27 cellular contexts compared by ENCODE assay signal in the genomic region with DNA sequence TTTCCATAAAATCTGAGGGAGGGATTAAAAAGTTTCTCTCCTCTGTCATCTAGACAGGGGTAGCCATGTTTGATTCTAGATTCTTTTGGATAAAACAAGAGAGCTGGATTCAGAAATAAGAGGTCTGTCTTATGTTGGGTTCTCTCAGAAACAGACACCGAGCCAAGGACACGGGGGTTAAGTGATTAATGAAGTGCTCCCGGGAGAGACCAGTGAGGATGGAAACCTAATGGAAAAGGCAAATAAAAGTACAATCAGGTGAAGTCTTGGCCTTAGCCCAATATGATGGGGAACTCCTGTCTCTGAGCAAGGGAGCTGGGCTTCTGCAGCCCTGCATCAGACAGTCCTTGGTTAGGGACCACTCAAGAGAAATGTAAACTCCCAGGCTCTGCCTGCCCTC.
"Had no signal": no experiment of that assay in that cellular context is flagged by ENCODE, and none has a peak within 500 bp of the region (broad histone marks: within the 10 kb centered on the region; RNA-seq: fewer than 3 reads in every experiment).

No MANE protein-coding gene starts in this region.

- H3K27me3 ChIP-seq: suprapubic skin, testis, thyroid gland, tibial artery, tibial nerve, transverse colon, upper lobe of left lung, uterus, vagina had no signal

- H3K4me1 ChIP-seq: stomach, testis, transverse colon, upper lobe of left lung, upper lobe of right lung, uterus, vagina had no signal

- H3K9me3 ChIP-seq: stomach, suprapubic skin, testis, thoracic aorta, thyroid gland, tibial artery, tibial nerve, transverse colon, upper lobe of left lung, upper lobe of right lung, uterus, vagina had no signal

- H3K27ac ChIP-seq: stomach, suprapubic skin, testis, thoracic aorta, thyroid gland, tibial artery, tibial nerve, transverse colon, upper lobe of left lung, upper lobe of right lung, uterus, vagina had no signal

- H3K4me3 Mint-ChIP-seq: stimulated activated effector memory CD8-positive, alpha-beta T cell treated with anti-CD3 and anti-CD28 coated beads, Interleukin-12 subunit alpha, Interleukin-12 subunit beta, amount 100 ng/mL, for 72 hours; stimulated activated memory B cell treated with anti-CD40 and anti-IgM and Interleukin-4, amounts not matched to agents 10 μg/mL and 1 μg/mL and 100 μg/mL, for 72 hours; stimulated activated naive B cell treated with anti-CD40 and anti-IgM and Interleukin-4, amounts not matched to agents 10 μg/mL and 1 μg/mL and 100 μg/mL, for 72 hours; stimulated activated naive CD8-positive, alpha-beta T cell treated with anti-CD3 and anti-CD28 coated beads, Interleukin-15, amount 100 ng/mL, for 72 hours; stimulated activated naive CD8-positive, alpha-beta T cell treated with anti-CD3 and anti-CD28 coated beads, Interleukin-15, Interleukin-2, amounts not matched to agents 100 ng/mL and 50 ng/mL, for 24 hours had no signal

- H3K4me3 ChIP-seq: stomach, suprapubic skin, testis, thoracic aorta, thyroid gland, tibial artery, tibial nerve, transverse colon, upper lobe of left lung, upper lobe of right lung, uterus, vagina had no signal

- H3K36me3 ChIP-seq: stomach, suprapubic skin, thoracic aorta, thyroid gland, tibial artery, tibial nerve, transverse colon, upper lobe of left lung, upper lobe of right lung, uterus, vagina had no signal

- H3K27me3 Mint-ChIP-seq: stimulated activated memory B cell treated with anti-CD40 and anti-IgM and Interleukin-4, amounts not matched to agents 10 μg/mL and 1 μg/mL and 100 μg/mL, for 72 hours had no signal

- H3K9me3 Mint-ChIP-seq: stimulated activated effector memory CD8-positive, alpha-beta T cell treated with anti-CD3 and anti-CD28 coated beads, Interleukin-12 subunit alpha, Interleukin-12 subunit beta, amount 100 ng/mL, for 72 hours; stimulated activated memory B cell treated with anti-CD40 and anti-IgM and Interleukin-4, amounts not matched to agents 10 μg/mL and 1 μg/mL and 100 μg/mL, for 72 hours; stimulated activated naive B cell treated with anti-CD40 and anti-IgM and Interleukin-4, amounts not matched to agents 10 μg/mL and 1 μg/mL and 100 μg/mL, for 72 hours; stimulated activated naive CD8-positive, alpha-beta T cell treated with anti-CD3 and anti-CD28 coated beads, Interleukin-15, amount 100 ng/mL, for 72 hours; stimulated activated naive CD8-positive, alpha-beta T cell treated with anti-CD3 and anti-CD28 coated beads, Interleukin-15, Interleukin-2, amounts not matched to agents 100 ng/mL and 50 ng/mL, for 24 hours had no signal

- H3K4me1 Mint-ChIP-seq: stimulated activated effector memory CD8-positive, alpha-beta T cell treated with anti-CD3 and anti-CD28 coated beads, Interleukin-12 subunit alpha, Interleukin-12 subunit beta, amount 100 ng/mL, for 72 hours; stimulated activated memory B cell treated with anti-CD40 and anti-IgM and Interleukin-4, amounts not matched to agents 10 μg/mL and 1 μg/mL and 100 μg/mL, for 72 hours; stimulated activated naive B cell treated with anti-CD40 and anti-IgM and Interleukin-4, amounts not matched to agents 10 μg/mL and 1 μg/mL and 100 μg/mL, for 72 hours; stimulated activated naive CD8-positive, alpha-beta T cell treated with anti-CD3 and anti-CD28 coated beads, Interleukin-15, amount 100 ng/mL, for 72 hours had no signal

- ATAC-seq: stimulated activated effector memory CD8-positive, alpha-beta T cell treated with anti-CD3 and anti-CD28 coated beads, Interleukin-12 subunit alpha, Interleukin-12 subunit beta, amount 100 ng/mL, for 72 hours; stimulated activated memory B cell treated with anti-CD40 and anti-IgM and Interleukin-4, amounts not matched to agents 10 μg/mL and 1 μg/mL and 100 μg/mL, for 72 hours; stimulated activated naive B cell treated with anti-CD40 and anti-IgM and Interleukin-4, amounts not matched to agents 10 μg/mL and 1 μg/mL and 100 μg/mL, for 72 hours; stimulated activated naive CD8-positive, alpha-beta T cell treated with anti-CD3 and anti-CD28 coated beads, Interleukin-15, amount 100 ng/mL, for 72 hours; stimulated activated naive CD8-positive, alpha-beta T cell treated with anti-CD3 and anti-CD28 coated beads, Interleukin-15, Interleukin-2, amounts not matched to agents 100 U/mL and 50 U/mL, for 24 hours; upper lobe of right lung had no signal

- H3K36me3 Mint-ChIP-seq: stimulated activated effector memory CD8-positive, alpha-beta T cell treated with anti-CD3 and anti-CD28 coated beads, Interleukin-12 subunit alpha, Interleukin-12 subunit beta, amount 100 ng/mL, for 72 hours; stimulated activated memory B cell treated with anti-CD40 and anti-IgM and Interleukin-4, amounts not matched to agents 10 μg/mL and 1 μg/mL and 100 μg/mL, for 72 hours; stimulated activated naive B cell treated with anti-CD40 and anti-IgM and Interleukin-4, amounts not matched to agents 10 μg/mL and 1 μg/mL and 100 μg/mL, for 72 hours had no signal

- H3K27ac Mint-ChIP-seq: stimulated activated effector memory CD8-positive, alpha-beta T cell treated with anti-CD3 and anti-CD28 coated beads, Interleukin-12 subunit alpha, Interleukin-12 subunit beta, amount 100 ng/mL, for 72 hours; stimulated activated memory B cell treated with anti-CD40 and anti-IgM and Interleukin-4, amounts not matched to agents 10 μg/mL and 1 μg/mL and 100 μg/mL, for 72 hours; stimulated activated naive B cell treated with anti-CD40 and anti-IgM and Interleukin-4, amounts not matched to agents 10 μg/mL and 1 μg/mL and 100 μg/mL, for 72 hours; stimulated activated naive CD8-positive, alpha-beta T cell treated with anti-CD3 and anti-CD28 coated beads, Interleukin-15, amount 100 ng/mL, for 72 hours; stimulated activated naive CD8-positive, alpha-beta T cell treated with anti-CD3 and anti-CD28 coated beads, Interleukin-15, Interleukin-2, amounts not matched to agents 100 ng/mL and 50 ng/mL, for 24 hours had no signal

- DNase-seq: stimulated activated CD4-positive, alpha-beta T cell treated with anti-CD3 and anti-CD28 coated beads, Interleukin-2, amount 100 ng/mL, for 48 hours; stimulated activated CD4-positive, alpha-beta T cell treated with anti-CD3 and anti-CD28 coated beads, Interleukin-4, amount 100 ng/mL, for 1 hour; stimulated activated CD4-positive, alpha-beta T cell treated with anti-CD3 and anti-CD28 coated beads, Interleukin-4, amount 100 ng/mL, for 24 hours; stimulated activated CD4-positive, alpha-beta T cell treated with anti-CD3 and anti-CD28 coated beads, Interleukin-4, amount 100 ng/mL, for 4 hours; stimulated activated CD8-positive, alpha-beta memory T cell treated with anti-CD3 and anti-CD28 coated beads, Interleukin-4, amount 100 ng/mL, for 48 hours; stimulated activated naive B cell treated with anti-CD40 and anti-IgM and Interleukin-4, amounts not matched to agents 10 μg/mL and 1 μg/mL and 100 μg/mL, for 72 hours; stimulated activated naive CD4-positive, alpha-beta T cell; stimulated activated naive CD4-positive, alpha-beta T cell treated with Interleukin-2 at 50 U/mL for 16 hours; stimulated activated naive CD8-positive, alpha-beta T cell treated with anti-CD3 and anti-CD28 coated beads, Interleukin-15, amount 100 ng/mL, for 72 hours; stimulated activated naive CD8-positive, alpha-beta T cell treated with anti-CD3 and anti-CD28 coated beads, Interleukin-15, Interleukin-2, amounts not matched to agents 100 U/mL and 50 U/mL, for 24 hours; stomach; substantia nigra; testis; thyroid gland; tibial artery; transverse colon; trophoblast cell; upper lobe of left lung; upper lobe of right lung; uterus had no signal
